ENCODE assay signal across 8 cellular contexts in genomic region chr20:57432874-57433491, GRCh38. TPM values are rescaled to one million over a fixed set of nuclear protein-coding genes. Genes with fewer than 3 reads are reported as not detected.
A peak's percentile ranks its signal among the peaks of the same experiment; 100 is the strongest.
DNase-seq lines count a peak whose midpoint lies in the region; ATAC-seq, FAIRE-seq and TF ChIP-seq lines count a peak whose summit lies in the region.

No MANE protein-coding gene starts in this region.

- no peak overlapping the region for H3K4me3 Mint-ChIP-seq in GM23338

- H3K4me2 ChIP-seq in GM23338 = no peak overlapping the region

- H3K36me3 Mint-ChIP-seq in GM23338 (ENCODE audit: low read depth) = no peaks in the 10 kb centered on the region

- DNase-seq in GM12865 (ENCODE audit: low read depth) (peak; percentile 93), GM23338 (ENCODE audit: low spot score) (no peak), LHCN-M2 (ENCODE audit: low read depth) (peak; percentile 25), cardiac septum (ENCODE audit: low spot score) (peak; percentile 92), urothelium cell line (ENCODE audit: low spot score) (no peak), kidney tubule cell (ENCODE audit: low spot score) (no peak)
- peak; percentile 22 to 31 for DNase-seq in activated CD4-positive, alpha-beta T cell treated with anti-CD3 and anti-CD28 coated beads, Interleukin-2, amount 50 U/mL, for 4 hours
- peak; percentile 37 to 53 for DNase-seq in stimulated activated CD8-positive, alpha-beta memory T cell treated with anti-CD3 and anti-CD28 coated beads, Interleukin-2, amount 100 ng/mL, for 48 hours (ENCODE audit: low read depth in 2 of 2)

- H3K36me3 ChIP-seq in GM23338 (ENCODE audit: insufficient read depth) = no peaks in the 10 kb centered on the region

- no peaks in the 10 kb centered on the region for H3K4me1 ChIP-seq in GM23338 (ENCODE audit: insufficient read depth)

- peaks cover 11% of the 10 kb centered on the region for H3K27me3 Mint-ChIP-seq in GM23338 (ENCODE audit: insufficient read depth, low read depth, poor library complexity)

- no peaks in the 10 kb centered on the region for H3F3A ChIP-seq in GM23338 (replicated peaks; ENCODE audit: low read depth)

- H3K27ac Mint-ChIP-seq in GM23338 = 0 out of 2 replicates have a peak overlapping the region, but pooled peaks have one; percentile 11

- H2AFZ ChIP-seq in GM23338 = no peak overlapping the region; the same call in 1 of the 2 replicates

- intact Hi-C loops in cardiac septum (cut with DNase I) = no loop called here

- H3K9me2 ChIP-seq in GM23338 (ENCODE audit: insufficient read depth) = no peaks in the 10 kb centered on the region

- peaks cover 15% of the 10 kb centered on the region for H3K4me1 Mint-ChIP-seq in GM23338

- no peaks in the 10 kb centered on the region for H3K27me3 ChIP-seq in GM23338 (ENCODE audit: insufficient read depth)

- no peak for ATAC-seq in GM23338

- no peaks in the 10 kb centered on the region for H3K9me3 Mint-ChIP-seq in GM23338

- FAIRE-seq in urothelium cell line (lab: Jason Lieb, UNC) = no peak

- no peak overlapping the region for H3K27ac ChIP-seq in GM23338 (ENCODE audit: low read depth)

- TF ChIP-seq CTCF in GM12865 (IDR thresholded peaks at IDR 0.05; ENCODE audit: insufficient read depth, low read depth, low read length, missing control alignments) (no peak), GM23338 (conservative IDR thresholded peaks at IDR 0.05; ENCODE audit: low read depth in 2 of 2) (no peak)

- no peak overlapping the region for H3K4me3 ChIP-seq in GM12865 (ENCODE audit: low read depth, low read length)
- no peak overlapping the region for H3K4me3 ChIP-seq in GM23338

- H4K20me1 ChIP-seq in GM23338 (replicated peaks; ENCODE audit: insufficient read depth) = no peaks in the 10 kb centered on the region

- no peaks in the 10 kb centered on the region for H3K79me2 ChIP-seq in GM23338 (replicated peaks; ENCODE audit: insufficient read depth)

TF ChIP-seq in GM23338, 12 proteins besides CTCF, POLR2A, EP300 and RAD21:
- no peak for TF ChIP-seq EZH2phosphoT487 (IDR thresholded peaks at IDR 0.05; ENCODE audit: unreplicated experiment)

RNA-seq across cellular contexts. Expression of gene RBM38, which starts 41.8 kb away (rescaled TPM):
- 77.6 and 80.5 TPM in 2 replicates for total RNA-seq in GM23338 (2014; rRNA removed; shearing (Covaris generic))
- 22.9 and 32.6 TPM in 2 replicates for polyA plus RNA-seq in GM23338 (2016; fragmentation: Nextera tagmentation; extraction: Ambion mirVana)
- total RNA-seq in LHCN-M2 (2014; rRNA removed) (7.4 and 8.6 TPM in 2 replicates), cardiac septum (63.1 TPM)
- 3.9 TPM for polyA plus RNA-seq in LHCN-M2 (2012)

Comparison
In these comparisons a context has a peak if more than half of its experiments do, and no peak if none do; other contexts are left out.
1. DNase-seq: peak in GM12865 (single experiment), LHCN-M2 (single experiment), activated CD4-positive, alpha-beta T cell treated with anti-CD3 and anti-CD28 coated beads, Interleukin-2, amount 50 U/mL, for 4 hours (2 of 2), cardiac septum (single experiment) and stimulated activated CD8-positive, alpha-beta memory T cell treated with anti-CD3 and anti-CD28 coated beads, Interleukin-2, amount 100 ng/mL, for 48 hours (2 of 2); none in GM23338 (single experiment), urothelium cell line (single experiment) and kidney tubule cell (single experiment).